ENCODE assay signal across 1 cellular context in the genomic region with DNA sequence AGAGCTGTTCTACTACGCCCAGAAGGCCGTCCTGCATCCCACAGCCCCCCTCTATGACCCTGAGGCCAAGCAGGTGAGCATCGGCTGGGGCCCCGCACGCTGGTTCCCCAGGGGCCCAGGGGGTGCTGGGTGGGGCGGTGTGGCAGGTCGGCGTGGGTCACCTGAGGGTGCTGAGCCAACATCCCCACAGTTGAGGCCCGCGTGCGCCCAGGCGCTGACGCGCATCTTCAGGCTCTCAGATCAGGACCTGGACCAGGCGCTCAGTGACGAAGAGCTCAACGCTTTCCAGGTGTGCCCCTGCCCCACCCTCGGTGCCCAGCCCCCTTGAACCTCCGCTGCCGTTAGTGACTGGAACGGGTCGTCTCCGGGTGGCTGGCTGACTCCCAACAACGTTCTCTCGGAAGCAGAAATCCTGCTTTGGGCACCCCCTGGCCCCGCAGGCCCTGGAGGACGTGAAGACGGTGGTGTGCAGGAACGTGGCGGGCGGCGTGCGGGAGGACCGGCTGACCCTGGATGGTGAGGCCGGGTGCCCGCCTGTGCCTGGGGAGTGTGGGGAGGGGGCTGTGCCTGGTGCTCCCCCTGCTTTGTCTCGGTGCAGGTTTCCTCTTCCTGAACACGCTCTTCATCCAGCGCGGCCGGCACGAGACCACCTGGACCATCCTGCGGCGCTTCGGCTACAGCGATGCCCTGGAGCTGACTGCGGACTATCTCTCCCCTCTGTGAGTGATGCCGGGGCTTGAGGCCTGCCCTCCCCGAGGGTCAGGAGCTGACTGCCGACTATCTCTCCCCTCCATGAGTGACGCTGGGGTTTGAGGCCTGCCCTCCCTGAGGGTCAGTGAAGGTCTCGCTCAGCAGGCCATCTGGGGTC.
TF ChIP-seq lines count a peak whose summit lies in the region.

No MANE protein-coding gene starts in this region.

TF ChIP-seq in H1, 55 proteins besides CTCF, POLR2A, EP300 and RAD21:
- TF ChIP-seq CHD2 (IDR thresholded peaks at IDR 0.05; ENCODE audit: low read length) (no peak), EGR1 (IDR thresholded peaks at IDR 0.05; ENCODE audit: borderline replicate concordance, low read depth, low read length) (no peak), SRF (IDR thresholded peaks at IDR 0.05; ENCODE audit: low read depth, low read length) (no peak), CEBPB (IDR thresholded peaks at IDR 0.05; ENCODE audit: low read depth, low read length) (no peak), CHD1 (IDR thresholded peaks at IDR 0.05; ENCODE audit: low read depth, low read length) (no peak), CBX5 (IDR thresholded peaks at IDR 0.05; ENCODE audit: low read depth, low read length) (no peak), RFX5 (IDR thresholded peaks at IDR 0.05; ENCODE audit: borderline replicate concordance, low read depth, low read length) (no peak), SAP30 (IDR thresholded peaks at IDR 0.05; ENCODE audit: insufficient read depth, insufficient replicate concordance, low read length) (no peak)
- TF ChIP-seq, protein P1, sequence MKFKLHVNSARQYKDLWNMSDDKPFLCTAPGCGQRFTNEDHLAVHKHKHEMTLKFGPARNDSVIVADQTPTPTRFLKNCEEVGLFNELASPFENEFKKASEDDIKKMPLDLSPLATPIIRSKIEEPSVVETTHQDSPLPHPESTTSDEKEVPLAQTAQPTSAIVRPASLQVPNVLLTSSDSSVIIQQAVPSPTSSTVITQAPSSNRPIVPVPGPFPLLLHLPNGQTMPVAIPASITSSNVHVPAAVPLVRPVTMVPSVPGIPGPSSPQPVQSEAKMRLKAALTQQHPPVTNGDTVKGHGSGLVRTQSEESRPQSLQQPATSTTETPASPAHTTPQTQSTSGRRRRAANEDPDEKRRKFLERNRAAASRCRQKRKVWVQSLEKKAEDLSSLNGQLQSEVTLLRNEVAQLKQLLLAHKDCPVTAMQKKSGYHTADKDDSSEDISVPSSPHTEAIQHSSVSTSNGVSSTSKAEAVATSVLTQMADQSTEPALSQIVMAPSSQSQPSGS (IDR thresholded peaks at IDR 0.05; ENCODE audit: low read length), result no peak
